Comparison of ENCODE assay signal across 14 cellular contexts in genomic region chr13:80630685-80631121, GRCh38.
A peak's percentile ranks its signal among the peaks of the same experiment; 100 is the strongest.
DNase-seq lines count a peak whose midpoint lies in the region; ATAC-seq, FAIRE-seq and TF ChIP-seq lines count a peak whose summit lies in the region.
"Had no signal": no experiment of that assay in that cellular context is flagged by ENCODE, and none has a peak within 500 bp of the region (broad histone marks: within the 10 kb centered on the region; RNA-seq: fewer than 3 reads in every experiment).

No MANE protein-coding gene starts in this region.

- no peaks in the 10 kb centered on the region for H3K79me2 ChIP-seq in HepG2 (ENCODE audit: insufficient read depth, low read length)

- no peaks in the 10 kb centered on the region for H3K27me3 ChIP-seq in liver (ENCODE audit: control insufficient read depth in 4 of 4, insufficient read depth in 4 of 4, low read length in 3 of 4)
- H3K27me3 ChIP-seq in HepG2 (ENCODE audit: control insufficient read depth in 1 of 2, insufficient read depth in 2 of 2, low read length in 2 of 2): no peaks in the 10 kb centered on the region
- no peaks in the 10 kb centered on the region for H3K27me3 ChIP-seq in right lobe of liver
- H3K27me3 ChIP-seq in HAP-1 (ENCODE audit: low read depth): no peaks in the 10 kb centered on the region; the same call in 1 of the 2 replicates

- H3K4me1 ChIP-seq in liver (ENCODE audit: control insufficient read depth in 4 of 4, insufficient read depth in 4 of 4, low read length in 3 of 4) (no peaks in the 10 kb centered on the region), HepG2 (ENCODE audit: insufficient read depth, low read length) (no peaks in the 10 kb centered on the region), right lobe of liver (no peaks in the 10 kb centered on the region), HAP-1 (no peaks in the 10 kb centered on the region)

- no peak for TF ChIP-seq EP300 in HepG2 (IDR thresholded peaks at IDR 0.05; ENCODE audit: low read depth in 2 of 2, low read length in 2 of 2)
- no peak for TF ChIP-seq EP300 in HepG2 (CRISPR knock-in tag; IDR thresholded peaks at IDR 0.05; ENCODE audit: borderline replicate concordance)

- H4K20me1 ChIP-seq in HepG2 (ENCODE audit: insufficient read depth, low read length): no peaks in the 10 kb centered on the region

- CTCF ChIA-PET in HepG2 (lab: Yijun Ruan, JAX; ENCODE audit: low intra/inter-chr PET ratio, low total read pairs): no interaction called here

- no peaks in the 10 kb centered on the region for H3K9me3 ChIP-seq in liver (ENCODE audit: control insufficient read depth in 4 of 4, low read length in 3 of 4)
- peaks cover 25% of the 10 kb centered on the region for H3K9me3 ChIP-seq in HepG2 (ENCODE audit: low read length)
- H3K9me3 ChIP-seq in right lobe of liver: no peaks in the 10 kb centered on the region
- no peaks in the 10 kb centered on the region for H3K9me3 ChIP-seq in HAP-1

- DNase-seq in HepG2 (ENCODE audit: low spot score): no peak
- DNase-seq in coronary artery (ENCODE audit: low spot score): no peak
- DNase-seq in right lobe of liver: no peak
- no peak for DNase-seq in NCI-H1048 (lab: John Stamatoyannopoulos, UW)
- DNase-seq in HAP-1 (ENCODE audit: low spot score in 2 of 2): no peak
- DNase-seq in COR-L47 (lab: John Stamatoyannopoulos, UW): no peak
- DNase-seq in occipital lobe (lab: John Stamatoyannopoulos, UW): no peak
- DNase-seq: activated CD4-positive, alpha-beta memory T cell treated with anti-CD3 and anti-CD28 coated beads for 36 hours; activated naive CD4-positive, alpha-beta T cell treated with anti-CD3 and anti-CD28 coated beads for 36 hours; effector CD8-positive, alpha-beta T cell; MM.1S; nucleus accumbens; substantia nigra had no signal

- POLR2A ChIA-PET in HepG2 (lab: Yijun Ruan, JAX): no interaction called here

- ATAC-seq in HepG2 (no peak), right lobe of liver (peak in 3 of 4 donors; percentile 28 to 34 (median 29))

- TF ChIP-seq POLR2A in HepG2 (IDR thresholded peaks at IDR 0.05; ENCODE audit: insufficient read depth in 1 of 2, low read depth in 2 of 2, low read length in 2 of 2) (no peak), right lobe of liver (IDR thresholded peaks at IDR 0.05) (no peak)

- TF ChIP-seq CTCF in liver (IDR thresholded peaks at IDR 0.05; ENCODE audit: low read depth, low read length, missing input control): no peak
- TF ChIP-seq CTCF in HepG2 (CRISPR knock-in tag; IDR thresholded peaks at IDR 0.05): no peak
- TF ChIP-seq CTCF in coronary artery (IDR thresholded peaks at IDR 0.05): no peak
- no peak for TF ChIP-seq CTCF in right lobe of liver (IDR thresholded peaks at IDR 0.05)

- no peak overlapping the region for H2AFZ ChIP-seq in HepG2 (ENCODE audit: low read length)

- WGBS in liver: 86% methylated on average over 3 of the region's 3 CpGs
- WGBS in HepG2 (ENCODE audit: low lambda C conversion rate): 33% methylated on average over 3 of the region's 3 CpGs
- 68% methylated on average over 3 of the region's 3 CpGs for WGBS in right lobe of liver (ENCODE audit: insufficient coverage, low coverage, low lambda C conversion rate, missing lambda C conversion rate)

- H3K9ac ChIP-seq in liver (ENCODE audit: low read depth in 1 of 2, low read length in 2 of 2) (no peak overlapping the region), HepG2 (ENCODE audit: insufficient read depth, low read depth, low read length) (no peak overlapping the region)

- in situ Hi-C loops in HepG2 (cut with HindIII; ENCODE audit: extremely low pct_ligation_motif_present, low pct_unique_long_range_greater_than_20kb): no loop called here
- in situ Hi-C loops in HAP-1 (cut with MboI; ENCODE audit: low sequenced_read_pairs): no loop called here

- TF ChIP-seq RAD21 in liver (IDR thresholded peaks at IDR 0.05) (peak; percentile 13 to 23), HepG2 (CRISPR knock-in tag; IDR thresholded peaks at IDR 0.05) (no peak)

- intact Hi-C loops in HepG2 (cut with micrococcal nuclease; ENCODE audit: unreplicated experiment) (no loop called here), right lobe of liver (cut with DNase I) (no loop called here)

- no peak for FAIRE-seq in HepG2 (lab: Jason Lieb, UNC)

- H3K36me3 ChIP-seq in liver (ENCODE audit: control insufficient read depth in 4 of 4, insufficient read depth in 3 of 4, low read depth in 1 of 4, low read length in 3 of 4) (no peaks in the 10 kb centered on the region), HepG2 (replicated peaks in 1 of 2; ENCODE audit: control insufficient read depth in 1 of 2, insufficient read depth in 2 of 2, low read length in 2 of 2) (no peaks in the 10 kb centered on the region), right lobe of liver (no peaks in the 10 kb centered on the region), HAP-1 (replicated peaks) (no peaks in the 10 kb centered on the region)

- BruUV-seq in HepG2 (replicated peaks; lab: Mats Ljungman, UMichigan): no TSS peak

- H3K4me2 ChIP-seq in HepG2 (ENCODE audit: low read depth, low read length): no peak overlapping the region

- no peak overlapping the region for H3K27ac ChIP-seq in liver (ENCODE audit: low read depth in 1 of 2, low read length in 2 of 2)
- no peak overlapping the region for H3K27ac ChIP-seq in HepG2 (ENCODE audit: extremely low read length, insufficient read depth, low read length)
- peak overlapping the region; percentile 12 to 68 for H3K27ac ChIP-seq in coronary artery
- no peak overlapping the region for H3K27ac ChIP-seq in right lobe of liver

- H3K4me3 ChIP-seq in liver (ENCODE audit: low read depth in 1 of 3, low read length in 3 of 3) (no peak overlapping the region), HepG2 (replicated peaks in 1 of 3; ENCODE audit: insufficient read depth in 1 of 3, low read depth in 2 of 3, low read length in 3 of 3) (no peak overlapping the region), coronary artery (no peak overlapping the region), right lobe of liver (no peak overlapping the region), HAP-1 (no peak overlapping the region)

TF ChIP-seq in liver, 16 proteins besides CTCF, POLR2A, EP300 and RAD21:
- TF ChIP-seq GABPA (IDR thresholded peaks at IDR 0.05 in 1 of 2, conservative IDR thresholded peaks at IDR 0.05 in 1 of 2) (no peak), HNF4G (IDR thresholded peaks at IDR 0.05) (no peak), MAX (IDR thresholded peaks at IDR 0.05) (no peak), NR2F2 (IDR thresholded peaks at IDR 0.05) (peak; percentile 48), FOXA2 (IDR thresholded peaks at IDR 0.05) (no peak), JUND (IDR thresholded peaks at IDR 0.05) (peak in 1 of 2 donors; percentile 15)

TF ChIP-seq in HepG2, 621 proteins besides CTCF, POLR2A, EP300 and RAD21:
- TF ChIP-seq XBP1 (CRISPR knock-in tag; IDR thresholded peaks at IDR 0.05) (no peak), BRCA1 (CRISPR knock-in tag; IDR thresholded peaks at IDR 0.05) (no peak), KAT2B (IDR thresholded peaks at IDR 0.05; ENCODE audit: borderline replicate concordance, low read depth, low read length) (no peak), ZNF10 (CRISPR knock-in tag; IDR thresholded peaks at IDR 0.05; ENCODE audit: borderline replicate concordance, low read depth) (no peak), ZNF616 (CRISPR knock-in tag; IDR thresholded peaks at IDR 0.05; ENCODE audit: low read depth) (no peak), SSRP1 (CRISPR knock-in tag; IDR thresholded peaks at IDR 0.05) (no peak), FOSL1 (CRISPR knock-in tag; IDR thresholded peaks at IDR 0.05; ENCODE audit: borderline replicate concordance) (no peak), TERF1 (CRISPR knock-in tag; IDR thresholded peaks at IDR 0.05) (no peak), ZNF232 (CRISPR knock-in tag; IDR thresholded peaks at IDR 0.05; ENCODE audit: borderline replicate concordance) (no peak), U2AF1 (optimal IDR thresholded peaks at IDR 0.05; ENCODE audit: low read depth, low read length) (no peak), ETS1 (CRISPR knock-in tag; IDR thresholded peaks at IDR 0.05) (no peak), ZNF629 (CRISPR knock-in tag; conservative IDR thresholded peaks at IDR 0.05) (no peak)

Comparison
In these comparisons a context has a peak if more than half of its experiments do, and no peak if none do; other contexts are left out.
1. H3K27ac ChIP-seq: peak in coronary artery (2 of 2); none in liver (0 of 2), HepG2 (single experiment) and right lobe of liver (0 of 3).